In genomic region chr2:83900859-83901258, GRCh38 we compare ENCODE assay signal across 17 cellular contexts.
DNase-seq lines count a peak whose midpoint lies in the region; FAIRE-seq and TF ChIP-seq lines count a peak whose summit lies in the region.
"Had no signal": no experiment of that assay in that cellular context is flagged by ENCODE, and none has a peak within 500 bp of the region (broad histone marks: within the 10 kb centered on the region; RNA-seq: fewer than 3 reads in every experiment).

No MANE protein-coding gene starts in this region.

- H3K27me3 ChIP-seq in bronchial epithelial cell (ENCODE audit: control insufficient read depth, insufficient read depth, low read length), result no peaks in the 10 kb centered on the region
- H3K27me3 ChIP-seq: right lobe of liver, testis had no signal

- DNase-seq in GM04503 (ENCODE audit: low read depth) (peak; percentile 41), NCI-H460 (ENCODE audit: extremely low read depth, low read depth) (peak; percentile 1), bronchial epithelial cell (ENCODE audit: low read depth) (peak; percentile 91), renal cortical epithelial cell (ENCODE audit: low read depth) (peak; percentile 17), medulla oblongata (ENCODE audit: extremely low spot score) (no peak), dedifferentiated amniotic fluid mesenchymal stem cell (ENCODE audit: extremely low spot score) (no peak), COLO829 (ENCODE audit: low spot score) (no peak)
- DNase-seq: activated CD4-positive, CD25-positive, alpha-beta regulatory T cell treated with anti-CD3 and anti-CD28 coated beads, Interleukin-2, amount 50 U/mL, for 72 hours; dermis blood vessel endothelial cell; left ventricle myocardium inferior; NCI-H146; NCI-H748 treated with DMSO at 0.1 percent for 48 hours; OCI-M1; right lobe of liver; SK-N-SH; testis had no signal

- H3K36me3 ChIP-seq in bronchial epithelial cell (ENCODE audit: control insufficient read depth, insufficient read depth, low read length), result no peaks in the 10 kb centered on the region
- H3K36me3 ChIP-seq: left ventricle myocardium inferior, right lobe of liver had no signal

- H3K4me3 ChIP-seq in bronchial epithelial cell (ENCODE audit: low read depth, low read length), result no peak overlapping the region
- H3K4me3 ChIP-seq: left ventricle myocardium inferior, right lobe of liver, testis had no signal

- no peak for TF ChIP-seq CTCF in bronchial epithelial cell (IDR thresholded peaks at IDR 0.05; ENCODE audit: insufficient read depth, low read length, severe bottlenecking)

- no peak for FAIRE-seq in bronchial epithelial cell (lab: Jason Lieb, UNC)
- FAIRE-seq: HepG2 had no signal

Comparison
In these comparisons a context has a peak if more than half of its experiments do, and no peak if none do; other contexts are left out.
1. DNase-seq: peak in GM04503 (single experiment), NCI-H460 (single experiment), bronchial epithelial cell (single experiment) and renal cortical epithelial cell (single experiment); none in medulla oblongata (single experiment), dedifferentiated amniotic fluid mesenchymal stem cell (single experiment) and COLO829 (single experiment).